Comparison of ENCODE assay signal across 10 cellular contexts in the genomic region with DNA sequence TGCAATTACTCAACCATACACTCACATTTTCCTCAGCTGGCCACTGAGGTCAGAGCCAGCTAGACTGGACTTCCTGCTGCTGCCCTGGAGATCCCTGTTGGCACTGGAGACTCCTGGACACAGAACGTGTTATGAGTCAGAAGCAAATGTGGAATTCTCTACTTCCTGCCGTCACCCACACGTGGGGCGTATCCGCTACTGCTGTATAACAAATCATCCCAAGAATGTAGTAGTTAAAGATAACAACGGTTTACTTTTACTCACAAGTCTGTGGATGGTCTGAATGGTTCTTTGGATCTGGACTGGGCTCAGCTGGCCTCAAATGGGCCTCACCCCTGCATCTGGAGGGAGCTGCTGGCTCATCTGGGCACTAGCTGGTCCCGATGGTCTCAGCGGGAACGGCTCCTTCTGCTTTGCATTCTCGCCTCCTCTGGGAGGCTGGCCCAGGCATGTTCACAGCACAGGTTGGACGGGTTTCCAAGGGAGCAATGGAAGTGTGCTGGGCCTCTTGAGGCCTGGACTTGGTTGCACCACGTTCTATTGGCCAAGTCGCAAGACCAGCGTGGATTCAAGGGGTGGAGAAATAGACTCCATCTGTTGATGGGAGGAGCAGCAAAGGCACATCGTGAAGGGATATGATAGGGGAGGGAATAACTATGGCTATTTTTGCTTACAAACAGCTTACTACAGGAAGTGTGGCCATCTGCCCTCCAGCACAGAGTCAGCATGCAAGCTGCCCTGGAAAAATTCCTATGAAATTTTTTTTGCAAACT.
DNase-seq lines count a peak whose midpoint lies in the region; ATAC-seq and TF ChIP-seq lines count a peak whose summit lies in the region.
"Had no signal": no experiment of that assay in that cellular context is flagged by ENCODE, and none has a peak within 500 bp of the region (broad histone marks: within the 10 kb centered on the region; RNA-seq: fewer than 3 reads in every experiment).

No MANE protein-coding gene starts in this region.

- no peak overlapping the region for H2BK20ac ChIP-seq in H9 (ENCODE audit: low read depth, low read length, poor library complexity, severe bottlenecking)

- H3K4me1 ChIP-seq in left ventricle myocardium inferior, result peaks cover 53% of the 10 kb centered on the region
- peaks cover 15 to 68% (median 53%) of the 10 kb centered on the region in 6 donors for H3K4me1 ChIP-seq in spleen
- H3K4me1 ChIP-seq in naive thymus-derived CD4-positive, alpha-beta T cell (ENCODE audit: control insufficient read depth in 2 of 2, insufficient read depth in 2 of 2, low read length in 2 of 2), result peaks cover 0 to 8% of the 10 kb centered on the region in 2 donors
- H3K4me1 ChIP-seq in H9 (ENCODE audit: insufficient read depth, low read length), result peaks cover 6% of the 10 kb centered on the region; the same call in 1 of the 2 replicates

- no peak overlapping the region for H4K91ac ChIP-seq in H9 (ENCODE audit: insufficient read length, low read depth, low read length)

- H3T11ph ChIP-seq in H9 (ENCODE audit: low read length), result no peak overlapping the region

- H4K20me1 ChIP-seq in H9 (ENCODE audit: control insufficient read depth, insufficient read depth, insufficient read length), result no peaks in the 10 kb centered on the region

- CTCF ChIA-PET in naive thymus-derived CD4-positive, alpha-beta T cell (lab: Charles Lee), result no interaction called here

- no peak overlapping the region for H4K8ac ChIP-seq in H9 (replicated peaks; ENCODE audit: insufficient read length, low read depth, low read length)

- H3K9me3 ChIP-seq in left ventricle myocardium inferior (replicated peaks) (peaks cover 4% of the 10 kb centered on the region), spleen (peaks cover 0 to 9% (median 0%) of the 10 kb centered on the region in 8 donors), H9 (ENCODE audit: control insufficient read depth, low read depth, low read length) (no peaks in the 10 kb centered on the region)
- no peaks in the 10 kb centered on the region for H3K9me3 ChIP-seq in naive thymus-derived CD4-positive, alpha-beta T cell (ENCODE audit: control insufficient read depth in 2 of 3, low read length in 3 of 3)

- no peak overlapping the region for H3K4ac ChIP-seq in H9 (ENCODE audit: low read depth, low read length)

- no peak for TF ChIP-seq POLR2A in spleen (IDR thresholded peaks at IDR 0.05)

- H2AK5ac ChIP-seq in H9 (ENCODE audit: insufficient read length, low read length), result no peak overlapping the region

- H3K14ac ChIP-seq in H9 (ENCODE audit: insufficient read depth, low read length), result no peak overlapping the region; the same call in 1 of the 2 replicates

- no peak overlapping the region for H3K27ac Mint-ChIP-seq in naive thymus-derived CD4-positive, alpha-beta T cell
- peak overlapping the region in 1 of 3 experiments; percentile 46; a peak in 1 of 7 replicates for H3K27ac Mint-ChIP-seq in H9
- H3K27ac Mint-ChIP-seq: activated CD4-positive, alpha-beta T cell treated with anti-CD3 and anti-CD28 coated beads for 36 hours had no signal

- H3K27me3 Mint-ChIP-seq in naive thymus-derived CD4-positive, alpha-beta T cell, result peaks cover 0 to 9% (median 0%) of the 10 kb centered on the region in 5 donors
- peaks cover 1% of the 10 kb centered on the region for H3K27me3 Mint-ChIP-seq in H9 (ENCODE audit: low read depth)
- H3K27me3 Mint-ChIP-seq: activated CD4-positive, alpha-beta T cell treated with anti-CD3 and anti-CD28 coated beads for 36 hours had no signal

- no peaks in the 10 kb centered on the region for H3K79me1 ChIP-seq in H9 (ENCODE audit: insufficient read depth, low read depth, low read length, poor library complexity, severe bottlenecking)

- H3K4me2 ChIP-seq in H9 (ENCODE audit: insufficient read depth, insufficient read length, low read length), result no peak overlapping the region
- H3K4me2 ChIP-seq: KMS-11 had no signal

- POLR2A ChIA-PET in naive thymus-derived CD4-positive, alpha-beta T cell (lab: Charles Lee), result no interaction called here

- no peak overlapping the region for H2BK5ac ChIP-seq in H9 (ENCODE audit: insufficient read length, low read length)

- H3K36me3 Mint-ChIP-seq in naive thymus-derived CD4-positive, alpha-beta T cell, result peaks cover 0 to 3% (median 0%) of the 10 kb centered on the region in 5 donors
- H3K36me3 Mint-ChIP-seq in H9 (ENCODE audit: insufficient read depth in 1 of 3, low read depth in 3 of 3), result no peaks in the 10 kb centered on the region; a peak in 1 of 7 replicates

- no peak overlapping the region for H2BK15ac ChIP-seq in H9 (ENCODE audit: low read depth, low read length)

- H3K36me3 ChIP-seq in left ventricle myocardium inferior (no peaks in the 10 kb centered on the region), spleen (no peaks in the 10 kb centered on the region)
- no peaks in the 10 kb centered on the region for H3K36me3 ChIP-seq in naive thymus-derived CD4-positive, alpha-beta T cell (ENCODE audit: control insufficient read depth in 2 of 3, insufficient read depth in 3 of 3, low read length in 3 of 3)

- peaks cover 0 to 3% (median 0%) of the 10 kb centered on the region in 11 donors for H3K9me3 Mint-ChIP-seq in naive thymus-derived CD4-positive, alpha-beta T cell
- no peaks in the 10 kb centered on the region; a peak in 3 of 5 replicates for H3K9me3 Mint-ChIP-seq in H9

- no peak overlapping the region for H3K18ac ChIP-seq in H9 (ENCODE audit: insufficient read length, low read depth, low read length)

- WGBS in spleen, 5 donors, result 77 to 90% (median 78%) methylated on average over 15 of the region's 15 CpGs
- WGBS in H9 (ENCODE audit: extremely low coverage, insufficient read length, low lambda C conversion rate), result no CpG with 5 or more reads among the region's 15 CpGs

- H3K27ac ChIP-seq in left ventricle myocardium inferior (replicated peaks) (peak overlapping the region; percentile 73), spleen (peak overlapping the region in 6 of 8 donors; percentile 29 to 64 (median 46)), H9 (ENCODE audit: insufficient read length, low read depth, low read length) (no peak overlapping the region)
- no peak overlapping the region for H3K27ac ChIP-seq in naive thymus-derived CD4-positive, alpha-beta T cell (ENCODE audit: low read depth, low read length)
- H3K27ac ChIP-seq: KMS-11 had no signal

- H3K9ac ChIP-seq in H9 (ENCODE audit: extremely low read depth, insufficient read length, low read length), result no peak overlapping the region
- H3K9ac ChIP-seq: KMS-11 had no signal

- H3K23me2 ChIP-seq in H9 (ENCODE audit: insufficient read length, low read depth, low read length, poor library complexity, severe bottlenecking), result no peaks in the 10 kb centered on the region

- DNase-seq in GM04503 (ENCODE audit: low read depth) (peak; percentile 99), amniotic epithelial cell (ENCODE audit: low read depth) (peak; percentile 99), left ventricle myocardium inferior (peak; percentile 76), spleen (no peak), H9 (no peak)
- DNase-seq in naive thymus-derived CD4-positive, alpha-beta T cell, result no peak
- DNase-seq: activated CD4-positive, alpha-beta T cell treated with anti-CD3 and anti-CD28 coated beads for 36 hours had no signal

- H4K5ac ChIP-seq in H9 (ENCODE audit: insufficient read length, low read depth, low read length), result no peak overlapping the region

- no peak overlapping the region for H3K56ac ChIP-seq in H9 (ENCODE audit: insufficient read length, low read depth, low read length)

- intact Hi-C loops in left ventricle myocardium inferior (cut with micrococcal nuclease) (no loop called here), spleen (cut with DNase I; ENCODE audit: low total_unique reads) (no loop called here)
- intact Hi-C loops in naive thymus-derived CD4-positive, alpha-beta T cell (cut with micrococcal nuclease), result no loop called here

- H2AFZ ChIP-seq in H9 (ENCODE audit: low read length), result no peak overlapping the region

- peaks cover 0 to 20% (median 4%) of the 10 kb centered on the region in 7 donors for H3K4me1 Mint-ChIP-seq in naive thymus-derived CD4-positive, alpha-beta T cell
- H3K4me1 Mint-ChIP-seq in H9, result peaks cover 16 to 17% of the 10 kb centered on the region in 2 experiments

- no peak for ATAC-seq in naive thymus-derived CD4-positive, alpha-beta T cell
- ATAC-seq in GM21447 (IDR thresholded peaks at IDR 0.05; ENCODE audit: unreplicated experiment) (no peak), GM18909 (IDR thresholded peaks at IDR 0.05; ENCODE audit: poor library complexity, unreplicated experiment) (no peak)
- ATAC-seq: activated CD4-positive, alpha-beta T cell treated with anti-CD3 and anti-CD28 coated beads for 36 hours had no signal

- H3K23ac ChIP-seq in H9 (ENCODE audit: insufficient read length, low read depth, low read length), result no peak overlapping the region

- H2BK120ac ChIP-seq in H9 (ENCODE audit: low read depth, low read length, poor library complexity, severe bottlenecking), result no peak overlapping the region

- TF ChIP-seq CTCF in left ventricle myocardium inferior (IDR thresholded peaks at IDR 0.05; ENCODE audit: borderline replicate concordance), result no peak
- TF ChIP-seq CTCF in spleen (IDR thresholded peaks at IDR 0.05 in 8 of 11, conservative IDR thresholded peaks at IDR 0.05 in 3 of 11), result no peak
- TF ChIP-seq CTCF in H9 (conservative IDR thresholded peaks at IDR 0.05), result no peak

- no peak overlapping the region for H2BK12ac ChIP-seq in H9 (ENCODE audit: insufficient read length, low read depth, low read length)

- no peaks in the 10 kb centered on the region for H3K27me3 ChIP-seq in left ventricle myocardium inferior (ENCODE audit: low read depth)
- no peaks in the 10 kb centered on the region for H3K27me3 ChIP-seq in spleen (replicated peaks in 1 of 7)
- H3K27me3 ChIP-seq in naive thymus-derived CD4-positive, alpha-beta T cell (ENCODE audit: control insufficient read depth in 2 of 2, insufficient read depth in 2 of 2, low read length in 2 of 2), result no peaks in the 10 kb centered on the region
- no peaks in the 10 kb centered on the region for H3K27me3 ChIP-seq in H9 (ENCODE audit: insufficient read depth, low read length)

- H3K4me3 ChIP-seq in left ventricle myocardium inferior (no peak overlapping the region), spleen (no peak overlapping the region)
- no peak overlapping the region for H3K4me3 ChIP-seq in naive thymus-derived CD4-positive, alpha-beta T cell (ENCODE audit: low read length)

- H3K4me3 Mint-ChIP-seq in naive thymus-derived CD4-positive, alpha-beta T cell, result no peak overlapping the region
- H3K4me3 Mint-ChIP-seq in H9, result no peak overlapping the region
- H3K4me3 Mint-ChIP-seq: activated CD4-positive, alpha-beta T cell treated with anti-CD3 and anti-CD28 coated beads for 36 hours had no signal

- H3K79me2 ChIP-seq in H9 (ENCODE audit: insufficient read depth, low read length), result no peaks in the 10 kb centered on the region

Comparison
In these comparisons a context has a peak if more than half of its experiments do, and no peak if none do; other contexts are left out.
1. DNase-seq: peak in GM04503 (single experiment), amniotic epithelial cell (single experiment) and left ventricle myocardium inferior (single experiment); none in spleen (single experiment), naive thymus-derived CD4-positive, alpha-beta T cell (0 of 9) and H9 (single experiment).
2. H3K27ac ChIP-seq: peak in left ventricle myocardium inferior (single experiment) and spleen (6 of 8); none in naive thymus-derived CD4-positive, alpha-beta T cell (single experiment) and H9 (single experiment).